In genomic region chr17:8380049-8380448, GRCh38 we compare ENCODE assay signal across 1 cellular context.
A peak's percentile ranks its signal among the peaks of the same experiment; 100 is the strongest.
TF ChIP-seq lines count a peak whose summit lies in the region.

No MANE protein-coding gene starts in this region.

TF ChIP-seq in HEK293, 187 proteins besides CTCF, POLR2A, EP300 and RAD21:
- TF ChIP-seq, protein P1, sequence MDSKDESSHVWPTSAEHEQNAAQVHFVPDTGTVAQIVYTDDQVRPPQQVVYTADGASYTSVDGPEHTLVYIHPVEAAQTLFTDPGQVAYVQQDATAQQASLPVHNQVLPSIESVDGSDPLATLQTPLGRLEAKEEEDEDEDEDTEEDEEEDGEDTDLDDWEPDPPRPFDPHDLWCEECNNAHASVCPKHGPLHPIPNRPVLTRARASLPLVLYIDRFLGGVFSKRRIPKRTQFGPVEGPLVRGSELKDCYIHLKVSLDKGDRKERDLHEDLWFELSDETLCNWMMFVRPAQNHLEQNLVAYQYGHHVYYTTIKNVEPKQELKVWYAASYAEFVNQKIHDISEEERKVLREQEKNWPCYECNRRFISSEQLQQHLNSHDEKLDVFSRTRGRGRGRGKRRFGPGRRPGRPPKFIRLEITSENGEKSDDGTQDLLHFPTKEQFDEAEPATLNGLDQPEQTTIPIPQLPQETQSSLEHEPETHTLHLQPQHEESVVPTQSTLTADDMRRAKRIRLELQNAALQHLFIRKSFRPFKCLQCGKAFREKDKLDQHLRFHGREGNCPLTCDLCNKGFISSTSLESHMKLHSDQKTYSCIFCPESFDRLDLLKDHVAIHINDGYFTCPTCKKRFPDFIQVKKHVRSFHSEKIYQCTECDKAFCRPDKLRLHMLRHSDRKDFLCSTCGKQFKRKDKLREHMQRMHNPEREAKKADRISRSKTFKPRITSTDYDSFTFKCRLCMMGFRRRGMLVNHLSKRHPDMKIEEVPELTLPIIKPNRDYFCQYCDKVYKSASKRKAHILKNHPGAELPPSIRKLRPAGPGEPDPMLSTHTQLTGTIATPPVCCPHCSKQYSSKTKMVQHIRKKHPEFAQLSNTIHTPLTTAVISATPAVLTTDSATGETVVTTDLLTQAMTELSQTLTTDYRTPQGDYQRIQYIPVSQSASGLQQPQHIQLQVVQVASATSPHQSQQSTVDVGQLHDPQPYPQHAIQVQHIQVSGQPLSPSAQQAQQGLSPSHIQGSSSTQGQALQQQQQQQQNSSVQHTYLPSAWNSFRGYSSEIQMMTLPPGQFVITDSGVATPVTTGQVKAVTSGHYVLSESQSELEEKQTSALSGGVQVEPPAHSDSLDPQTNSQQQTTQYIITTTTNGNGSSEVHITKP (tag by site-specific recombination; IDR thresholded peaks at IDR 0.05): peak; percentile 70
- TF ChIP-seq TRIM28 (IDR thresholded peaks at IDR 0.05; ENCODE audit: borderline replicate concordance, low read length) (no peak), ZNF677 (tag by site-specific recombination; IDR thresholded peaks at IDR 0.05) (no peak), ZNF571 (tag by site-specific recombination; IDR thresholded peaks at IDR 0.05) (no peak), SCRT2 (tag by site-specific recombination; IDR thresholded peaks at IDR 0.05) (0 out of 2 replicates have a peak, but pooled peaks have one; percentile 17)
